Comparison of ENCODE assay signal across 18 cellular contexts in the genomic region with DNA sequence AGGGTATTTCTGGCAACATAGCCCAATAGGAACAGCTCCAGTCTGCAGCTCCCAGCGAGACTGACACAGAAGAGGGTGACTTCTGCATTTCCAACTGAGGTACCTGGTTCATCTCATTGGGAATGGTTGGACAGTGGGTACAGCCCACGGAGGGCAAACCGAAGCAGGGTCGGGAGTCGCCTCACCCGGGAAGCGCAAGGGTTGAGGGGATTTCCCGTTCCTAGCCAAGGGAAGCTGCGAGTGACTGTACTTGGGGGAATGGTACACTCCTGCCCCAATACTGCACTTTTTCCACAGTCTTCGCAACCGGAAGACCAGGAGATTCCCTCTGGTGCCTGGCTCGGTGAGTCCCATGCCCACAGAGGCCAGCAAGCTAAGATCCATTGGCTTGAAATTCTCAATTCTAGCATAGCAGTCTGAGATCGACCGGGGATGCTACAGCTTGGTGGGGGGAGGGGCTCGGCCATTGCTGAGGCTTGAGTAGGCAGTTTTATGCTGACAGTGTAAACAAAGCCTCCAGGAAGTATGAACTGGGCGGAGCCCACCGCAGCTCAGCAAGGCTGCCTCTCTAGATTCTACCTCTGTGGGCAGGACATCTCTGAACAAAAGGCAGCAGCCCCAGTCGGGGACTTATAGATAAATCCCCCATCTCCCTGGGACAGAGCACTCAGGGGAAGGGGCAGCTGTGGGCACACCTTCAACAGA. TPM values are rescaled to one million over a fixed set of nuclear protein-coding genes. Genes with fewer than 3 reads are reported as not detected.
DNase-seq lines count a peak whose midpoint lies in the region; ATAC-seq, FAIRE-seq and TF ChIP-seq lines count a peak whose summit lies in the region.
"Had no signal": no experiment of that assay in that cellular context is flagged by ENCODE, and none has a peak within 500 bp of the region (broad histone marks: within the 10 kb centered on the region; RNA-seq: fewer than 3 reads in every experiment).

No MANE protein-coding gene starts in this region.

- no peak overlapping the region for H2AFZ ChIP-seq in hepatocyte

- H3K9me3 ChIP-seq in RWPE2 (ENCODE audit: severe bottlenecking) (peaks cover 2% of the 10 kb centered on the region), hepatocyte (ENCODE audit: low read depth) (no peaks in the 10 kb centered on the region)

- H3K4me3 ChIP-seq in GM12865 (ENCODE audit: low read depth, low read length) (no peak overlapping the region), RWPE2 (ENCODE audit: severe bottlenecking) (no peak overlapping the region), hepatocyte (no peak overlapping the region)
- H3K4me3 ChIP-seq: BLaER1 treated with 17β-estradiol and CSF1 and Interleukin-3, amounts not matched to agents 10 nM and 100 nM; gastrocnemius medialis; left ventricle myocardium inferior; suprapubic skin had no signal

- H3K27me3 ChIP-seq in RWPE2 (ENCODE audit: insufficient read depth, poor library complexity, severe bottlenecking) (no peaks in the 10 kb centered on the region), hepatocyte (no peaks in the 10 kb centered on the region)
- H3K27me3 ChIP-seq: BLaER1 treated with 17β-estradiol and CSF1 and Interleukin-3, amounts not matched to agents 10 nM and 100 nM; gastrocnemius medialis; suprapubic skin had no signal

- no peak overlapping the region for H3K27ac ChIP-seq in RWPE2 (ENCODE audit: poor library complexity, severe bottlenecking)
- no peak overlapping the region for H3K27ac ChIP-seq in hepatocyte
- H3K27ac ChIP-seq: BLaER1 treated with 17β-estradiol and CSF1 and Interleukin-3, amounts not matched to agents 10 nM and 100 nM; gastrocnemius medialis; left ventricle myocardium inferior; suprapubic skin had no signal

- no peaks in the 10 kb centered on the region for H3K79me2 ChIP-seq in hepatocyte

- H3K4me2 ChIP-seq in hepatocyte, result no peak overlapping the region
- H3K4me2 ChIP-seq: BLaER1 treated with 17β-estradiol and CSF1 and Interleukin-3, amounts not matched to agents 10 nM and 100 nM had no signal

- peak; percentile 54; the same call in 2 of the 3 replicates for ATAC-seq in RWPE2 (ENCODE audit: low read depth)
- ATAC-seq in GM18870 (IDR thresholded peaks at IDR 0.05; ENCODE audit: unreplicated experiment), result no peak
- ATAC-seq in GM21515 (IDR thresholded peaks at IDR 0.05; ENCODE audit: unreplicated experiment), result no peak
- ATAC-seq: gastrocnemius medialis had no signal

- DNase-seq in COR-L47 (lab: John Stamatoyannopoulos, UW), result peak; percentile 16
- peak; percentile 8 for DNase-seq in GM12865 (ENCODE audit: low read depth)
- DNase-seq in RWPE2 (ENCODE audit: low spot score), result no peak
- DNase-seq in hepatocyte (ENCODE audit: low spot score), result peak; percentile 6
- no peak for DNase-seq in SIG-M5 treated with dmso at 0.1 percent for 504 hours (lab: John Stamatoyannopoulos, UW; ENCODE audit: unreplicated experiment)
- no peak for DNase-seq in RCC 7860 (ENCODE audit: low spot score)
- DNase-seq: activated T-cell treated with anti-CD3 and anti-CD28 coated beads, Interleukin-2, amount 50 U/mL, for 1 hour; anterior cingulate cortex; gastrocnemius medialis; left ventricle myocardium inferior; NCI-H187 treated with DMSO at 0.1 percent for 48 hours had no signal

- no peaks in the 10 kb centered on the region for H3K9me2 ChIP-seq in hepatocyte (replicated peaks; ENCODE audit: insufficient read depth)

- no peaks in the 10 kb centered on the region for H4K20me1 ChIP-seq in hepatocyte (ENCODE audit: insufficient read depth, poor library complexity, severe bottlenecking)
- H4K20me1 ChIP-seq: BLaER1 treated with 17β-estradiol and CSF1 and Interleukin-3, amounts not matched to agents 10 nM and 100 nM had no signal

- WGBS in hepatocyte (ENCODE audit: low lambda C conversion rate, missing lambda C conversion rate), result 93% methylated on average over 18 of the region's 18 CpGs

- FAIRE-seq in RCC 7860 (lab: Jason Lieb, UNC), result no peak
- FAIRE-seq: TTC549 had no signal

- peaks cover 7% of the 10 kb centered on the region; the same call in 1 of the 2 replicates for H3K36me3 ChIP-seq in RWPE2 (ENCODE audit: low read depth)
- H3K36me3 ChIP-seq in hepatocyte (replicated peaks; ENCODE audit: insufficient read depth, low read depth), result no peaks in the 10 kb centered on the region

- H3K4me1 ChIP-seq in RWPE2 (ENCODE audit: insufficient read depth, poor library complexity, severe bottlenecking), result no peaks in the 10 kb centered on the region
- H3K4me1 ChIP-seq in hepatocyte (ENCODE audit: insufficient read depth), result no peaks in the 10 kb centered on the region
- H3K4me1 ChIP-seq: BLaER1 treated with 17β-estradiol and CSF1 and Interleukin-3, amounts not matched to agents 10 nM and 100 nM; gastrocnemius medialis; left ventricle myocardium inferior; suprapubic skin had no signal

- no peak for TF ChIP-seq CTCF in GM12865 (IDR thresholded peaks at IDR 0.05; ENCODE audit: insufficient read depth, low read depth, low read length, missing control alignments)
- no peak for TF ChIP-seq CTCF in RWPE2 (IDR thresholded peaks at IDR 0.05; ENCODE audit: poor library complexity, severe bottlenecking)
- no peak for TF ChIP-seq CTCF in hepatocyte (IDR thresholded peaks at IDR 0.05; ENCODE audit: poor library complexity)

RNA-seq across cellular contexts. Expression of a gene that starts 14.0 kb away (rescaled TPM):
- not detected in 2 replicates for total RNA-seq in hepatocyte
- not detected in 2 replicates for polyA plus RNA-seq in hepatocyte
- total RNA-seq: dermis microvascular lymphatic vessel endothelial cell, gastrocnemius medialis, left ventricle myocardium inferior, neural crest cell, suprapubic skin had no signal

Comparison
In these comparisons a context has a peak if more than half of its experiments do, and no peak if none do; other contexts are left out.
1. DNase-seq: peak in COR-L47 (single experiment), GM12865 (single experiment) and hepatocyte (single experiment); none in RWPE2 (single experiment), SIG-M5 treated with dmso at 0.1 percent for 504 hours (single experiment) and RCC 7860 (single experiment).